Comparison of ENCODE assay signal across 30 cellular contexts in the genomic region with DNA sequence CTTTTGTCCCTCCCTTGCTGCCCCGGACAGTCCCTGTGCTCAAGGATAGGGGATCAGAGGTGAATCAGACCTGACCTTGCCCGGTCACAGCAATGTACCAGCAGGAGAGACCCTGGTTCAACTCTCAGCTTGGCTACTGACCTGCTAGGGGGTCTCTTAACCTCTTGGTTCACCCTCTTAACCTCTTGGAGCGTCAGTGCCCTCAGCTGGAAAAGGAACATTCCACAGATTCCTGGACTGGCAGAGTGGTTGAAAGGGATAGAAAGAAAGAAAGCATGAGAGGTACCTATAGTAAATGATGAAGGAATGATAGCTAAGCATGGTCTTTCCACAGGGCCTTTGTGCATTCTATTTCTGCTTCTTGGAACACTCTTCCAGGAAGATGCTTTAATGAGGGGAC.
"Had no signal": no experiment of that assay in that cellular context is flagged by ENCODE, and none has a peak within 500 bp of the region (broad histone marks: within the 10 kb centered on the region; RNA-seq: fewer than 3 reads in every experiment).

No MANE protein-coding gene starts in this region.

- H3K36me3 ChIP-seq: adrenal gland, colonic mucosa, esophagus squamous epithelium, gastroesophageal sphincter had no signal

- ATAC-seq: activated naive CD8-positive, alpha-beta T cell treated with anti-CD3 and anti-CD28 coated beads, Interleukin-2, amount 50 U/mL, for 24 hours; activated T-helper 17 cell treated with anti-CD3 and anti-CD28 coated beads, Interleukin-2, amount 50 U/mL, for 72 hours; body of pancreas; gastroesophageal sphincter; WTC11 had no signal

- DNase-seq: activated CD4-positive, alpha-beta memory T cell treated with anti-CD3 and anti-CD28 coated beads, Interleukin-2, amount 10 ng/mL, durations not matched to agents 7 days and 5 days; activated CD4-positive, alpha-beta T cell treated with anti-CD3 and anti-CD28 coated beads for 1 hour; activated CD4-positive, alpha-beta T cell treated with anti-CD3 and anti-CD28 coated beads for 4 hours; activated CD4-positive, alpha-beta T cell treated with anti-CD3 and anti-CD28 coated beads, Interleukin-2, amount 10 ng/mL, durations not matched to agents 7 days and 5 days; activated CD4-positive, alpha-beta T cell treated with anti-CD3 and anti-CD28 coated beads, Interleukin-2, amount 50 U/mL, for 4 hours; activated CD8-positive, alpha-beta memory T cell treated with anti-CD3 and anti-CD28 coated beads, Interleukin-2, amount 50 U/mL, for 48 hours; activated effector memory CD4-positive, alpha-beta T cell treated with anti-CD3 and anti-CD28 coated beads, Interleukin-2, amount 50 U/mL, for 16 hours; activated naive CD4-positive, alpha-beta T cell treated with anti-CD3 and anti-CD28 coated beads for 36 hours; activated naive CD8-positive, alpha-beta T cell treated with anti-CD3 and anti-CD28 coated beads for 36 hours; activated naive CD8-positive, alpha-beta T cell treated with anti-CD3 and anti-CD28 coated beads, Interleukin-2, amount 50 U/mL, for 24 hours; activated T-cell treated with anti-CD3 and anti-CD28 coated beads for 4 hours; activated T-cell treated with anti-CD3 and anti-CD28 coated beads, Interleukin-2, amount 50 U/mL, for 24 hours; adrenal gland; amygdala; aorta; body of pancreas; central memory CD4-positive, alpha-beta T cell; cerebellar nuclear complex; colonic mucosa; effector CD8-positive, alpha-beta T cell; esophagus squamous epithelium; foreskin melanocyte; T-helper 2 cell had no signal

- FAIRE-seq: endometrium had no signal

- H3K27me3 ChIP-seq: adrenal gland, body of pancreas had no signal

- H3K4me1 ChIP-seq: body of pancreas, colonic mucosa had no signal

- H3K27ac Mint-ChIP-seq: activated CD4-positive, alpha-beta memory T cell treated with anti-CD3 and anti-CD28 coated beads, Interleukin-2, amount 10 ng/mL, durations not matched to agents 7 days and 5 days; activated CD4-positive, alpha-beta T cell treated with anti-CD3 and anti-CD28 coated beads, Interleukin-2, amount 10 ng/mL, durations not matched to agents 7 days and 5 days; activated naive CD4-positive, alpha-beta T cell treated with anti-CD3 and anti-CD28 coated beads for 36 hours; activated naive CD4-positive, alpha-beta T cell treated with anti-CD3 and anti-CD28 coated beads, Interleukin-2, amount 50 U/mL, for 24 hours; activated naive CD8-positive, alpha-beta T cell treated with anti-CD3 and anti-CD28 coated beads for 36 hours; activated naive CD8-positive, alpha-beta T cell treated with anti-CD3 and anti-CD28 coated beads, Interleukin-2, amount 50 U/mL, for 24 hours; activated T-cell treated with anti-CD3 and anti-CD28 coated beads, Interleukin-2, amount 50 U/mL, for 24 hours; activated T-helper 17 cell treated with anti-CD3 and anti-CD28 coated beads, Interleukin-2, amount 50 U/mL, for 72 hours; WTC11 had no signal

- H3K9me3 ChIP-seq: adrenal gland, body of pancreas, colonic mucosa, esophagus squamous epithelium, gastroesophageal sphincter had no signal

- H3K4me3 ChIP-seq: adrenal gland, body of pancreas, colonic mucosa, esophagus squamous epithelium, gastroesophageal sphincter had no signal

- H3K4me3 Mint-ChIP-seq: activated CD4-positive, alpha-beta memory T cell treated with anti-CD3 and anti-CD28 coated beads, Interleukin-2, amount 10 ng/mL, durations not matched to agents 7 days and 5 days; activated CD4-positive, alpha-beta T cell treated with anti-CD3 and anti-CD28 coated beads, Interleukin-2, amount 10 ng/mL, durations not matched to agents 7 days and 5 days; activated naive CD4-positive, alpha-beta T cell treated with anti-CD3 and anti-CD28 coated beads for 36 hours; activated naive CD4-positive, alpha-beta T cell treated with anti-CD3 and anti-CD28 coated beads, Interleukin-2, amount 50 U/mL, for 24 hours; activated naive CD8-positive, alpha-beta T cell treated with anti-CD3 and anti-CD28 coated beads for 36 hours; activated naive CD8-positive, alpha-beta T cell treated with anti-CD3 and anti-CD28 coated beads, Interleukin-2, amount 50 U/mL, for 24 hours; activated T-cell treated with anti-CD3 and anti-CD28 coated beads, Interleukin-2, amount 50 U/mL, for 24 hours; activated T-helper 17 cell treated with anti-CD3 and anti-CD28 coated beads, Interleukin-2, amount 50 U/mL, for 72 hours; WTC11 had no signal

- H3K36me3 Mint-ChIP-seq: activated naive CD4-positive, alpha-beta T cell treated with anti-CD3 and anti-CD28 coated beads, Interleukin-2, amount 50 U/mL, for 24 hours; activated naive CD8-positive, alpha-beta T cell treated with anti-CD3 and anti-CD28 coated beads for 36 hours; WTC11 had no signal

- H3K9me3 Mint-ChIP-seq: activated CD4-positive, alpha-beta memory T cell treated with anti-CD3 and anti-CD28 coated beads, Interleukin-2, amount 10 ng/mL, durations not matched to agents 7 days and 5 days; activated CD4-positive, alpha-beta T cell treated with anti-CD3 and anti-CD28 coated beads, Interleukin-2, amount 10 ng/mL, durations not matched to agents 7 days and 5 days; activated naive CD4-positive, alpha-beta T cell treated with anti-CD3 and anti-CD28 coated beads for 36 hours; activated naive CD4-positive, alpha-beta T cell treated with anti-CD3 and anti-CD28 coated beads, Interleukin-2, amount 50 U/mL, for 24 hours; activated naive CD8-positive, alpha-beta T cell treated with anti-CD3 and anti-CD28 coated beads for 36 hours; activated naive CD8-positive, alpha-beta T cell treated with anti-CD3 and anti-CD28 coated beads, Interleukin-2, amount 50 U/mL, for 24 hours; activated T-cell treated with anti-CD3 and anti-CD28 coated beads, Interleukin-2, amount 50 U/mL, for 24 hours; activated T-helper 17 cell treated with anti-CD3 and anti-CD28 coated beads, Interleukin-2, amount 50 U/mL, for 72 hours; WTC11 had no signal

- H3K27ac ChIP-seq: adrenal gland, body of pancreas, colonic mucosa, epithelial cell of prostate, esophagus squamous epithelium, gastroesophageal sphincter, VCaP had no signal
